Comparison of ENCODE assay signal across 1 cellular context in the genomic region with DNA sequence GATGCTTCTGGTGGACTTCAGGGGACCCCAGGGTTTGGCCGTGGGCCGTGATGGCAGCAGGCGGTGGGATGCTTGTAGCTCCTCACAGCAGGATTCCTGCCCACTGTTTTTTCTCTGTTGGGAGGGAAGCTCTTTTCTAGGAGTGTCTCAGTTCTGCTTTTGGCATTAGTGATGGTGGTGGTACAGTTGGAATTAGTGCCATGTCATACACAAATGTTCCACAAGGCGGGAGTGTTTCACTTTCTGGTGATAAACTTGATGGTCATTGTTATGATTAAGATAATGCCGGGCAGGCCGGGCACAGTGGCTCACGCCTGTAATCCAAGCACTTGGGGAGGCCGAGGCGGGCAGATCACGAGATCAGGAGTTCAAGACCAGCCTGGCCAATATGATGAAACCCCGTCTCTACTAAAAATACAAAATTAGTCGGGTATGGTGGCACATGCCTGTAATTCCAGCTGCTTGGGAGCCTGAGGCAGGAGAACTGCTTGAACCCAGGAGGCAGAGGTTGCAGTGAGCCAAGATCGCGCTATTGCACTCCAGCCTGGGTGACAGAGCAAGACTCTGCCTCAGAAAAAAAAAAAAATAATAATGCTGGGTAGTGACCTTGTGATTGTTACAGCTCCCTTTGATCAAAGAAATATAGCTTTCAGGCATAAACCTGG.
TF ChIP-seq lines count a peak whose summit lies in the region.
"Not testable (repeated sequence)": the region's sequence is repeated elsewhere in the genome, so short reads cannot be mapped to it uniquely, and the experiment has no call there.

No MANE protein-coding gene starts in this region.

TF ChIP-seq in K562, 482 proteins besides CTCF, POLR2A, EP300 and RAD21 (continues in another document):
- TF ChIP-seq SMARCA4 (IDR thresholded peaks at IDR 0.05) (peak; percentile 71), RCOR1 (IDR thresholded peaks at IDR 0.05; ENCODE audit: borderline replicate concordance in 1 of 2, low read depth in 2 of 2, low read length in 2 of 2) (peak in 1 of 2 experiments; percentile 34; a peak in 1 of 4 replicates), TEAD4 (IDR thresholded peaks at IDR 0.05; ENCODE audit: low read length) (0 out of 2 replicates have a peak, but pooled peaks have one; percentile 11), MAFF (IDR thresholded peaks at IDR 0.05; ENCODE audit: low read length) (peak; percentile 71), NFE2L1 (tag; IDR thresholded peaks at IDR 0.05; ENCODE audit: borderline replicate concordance, low read depth) (peak; percentile 31; the same call in 1 of the 2 replicates), ZNF316 (IDR thresholded peaks at IDR 0.05) (peak; percentile 91), HSF4 (CRISPR knock-in tag; IDR thresholded peaks at IDR 0.05; ENCODE audit: borderline replicate concordance) (0 out of 2 replicates have a peak, but pooled peaks have one; percentile 57), ARHGAP35 (IDR thresholded peaks at IDR 0.05; ENCODE audit: partially characterized antibody) (peak; percentile 11), C11orf30 (IDR thresholded peaks at IDR 0.05; ENCODE audit: low read depth) (peak; percentile 80), SPI1 (IDR thresholded peaks at IDR 0.05; ENCODE audit: borderline replicate concordance, low read depth, low read length) (peak; percentile 79), CC2D1A (IDR thresholded peaks at IDR 0.05) (peak; percentile 59; the same call in 1 of the 2 replicates), MAFG (tag; conservative IDR thresholded peaks at IDR 0.05) (peak; percentile 90), ARID1B (IDR thresholded peaks at IDR 0.05) (peak; percentile 66), MIER1 (IDR thresholded peaks at IDR 0.05; ENCODE audit: low read depth) (peak; percentile 54; the same call in 1 of the 2 replicates), TEAD1 (CRISPR knock-in tag; IDR thresholded peaks at IDR 0.05) (0 out of 4 replicates have a peak, but pooled peaks of 1 of the 2 experiments have one; percentile 31), ZNF24 (IDR thresholded peaks at IDR 0.05) (peak; percentile 81), MYNN (IDR thresholded peaks at IDR 0.05) (peak; percentile 70), RB1 (IDR thresholded peaks at IDR 0.05; ENCODE audit: low read depth) (peak; percentile 67; the same call in 1 of the 2 replicates), DPF2 (IDR thresholded peaks at IDR 0.05) (peak; percentile 85), EP400 (IDR thresholded peaks at IDR 0.05) (0 out of 2 replicates have a peak, but pooled peaks have one; percentile 18), JUND (IDR thresholded peaks at IDR 0.05; ENCODE audit: borderline replicate concordance, low read depth, low read length) (peak; percentile 41; the same call in 1 of the 2 replicates), JUND (tag; IDR thresholded peaks at IDR 0.05; ENCODE audit: borderline replicate concordance, low read depth, low read length) (0 out of 3 replicates have a peak, but pooled peaks have one; percentile 33), MAFK (IDR thresholded peaks at IDR 0.05; ENCODE audit: low read length) (peak; percentile 51; the same call in 1 of the 2 replicates), SMARCA5 (IDR thresholded peaks at IDR 0.05) (peak; percentile 76; the same call in 1 of the 2 replicates), KDM1A (IDR thresholded peaks at IDR 0.05) (0 out of 4 replicates have a peak, but pooled peaks of 1 of the 2 experiments have one; percentile 31), SMC3 (conservative IDR thresholded peaks at IDR 0.05; ENCODE audit: insufficient read depth, low read depth, low read length) (peak; percentile 84), CEBPG (tag; conservative IDR thresholded peaks at IDR 0.05 in 1 of 2, IDR thresholded peaks at IDR 0.05 in 1 of 2) (peak; percentile 30 to 82; a peak in 1 of 4 replicates), ADNP (tag; IDR thresholded peaks at IDR 0.05) (peak; percentile 69; the same call in 1 of the 2 replicates), HDAC2 (IDR thresholded peaks at IDR 0.05) (peak; percentile 53; the same call in 1 of the 2 replicates), CXXC5 (CRISPR knock-in tag; IDR thresholded peaks at IDR 0.05) (peak; percentile 55; the same call in 1 of the 2 replicates), NBN (IDR thresholded peaks at IDR 0.05; ENCODE audit: low read depth) (0 out of 2 replicates have a peak, but pooled peaks have one; percentile 45), FOXK2 (conservative IDR thresholded peaks at IDR 0.05 in 1 of 2, IDR thresholded peaks at IDR 0.05 in 1 of 2; ENCODE audit: low read depth in 2 of 2) (peak; percentile 18 to 28; a peak in 2 of 4 replicates), NFE2 (IDR thresholded peaks at IDR 0.05; ENCODE audit: low read depth) (peak; percentile 92)
- TF ChIP-seq, protein P1, sequence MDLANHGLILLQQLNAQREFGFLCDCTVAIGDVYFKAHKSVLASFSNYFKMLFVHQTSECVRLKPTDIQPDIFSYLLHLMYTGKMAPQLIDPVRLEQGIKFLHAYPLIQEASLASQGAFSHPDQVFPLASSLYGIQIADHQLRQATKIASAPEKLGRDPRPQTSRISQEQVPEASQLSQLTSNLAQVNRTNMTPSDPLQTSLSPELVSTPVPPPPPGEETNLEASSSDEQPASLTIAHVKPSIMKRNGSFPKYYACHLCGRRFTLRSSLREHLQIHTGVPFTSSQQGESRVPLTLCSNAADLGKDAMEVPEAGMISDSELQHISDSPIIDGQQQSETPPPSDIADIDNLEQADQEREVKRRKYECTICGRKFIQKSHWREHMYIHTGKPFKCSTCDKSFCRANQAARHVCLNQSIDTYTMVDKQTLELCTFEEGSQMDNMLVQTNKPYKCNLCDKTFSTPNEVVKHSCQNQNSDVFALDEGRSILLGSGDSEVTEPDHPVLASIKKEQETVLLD (IDR thresholded peaks at IDR 0.05), result peak; percentile 60; the same call in 1 of the 2 replicates
- not testable (repeated sequence) for TF ChIP-seq TEAD4 (CRISPR knock-in tag; IDR thresholded peaks at IDR 0.05; ENCODE audit: borderline replicate concordance); MYNN (CRISPR knock-in tag; IDR thresholded peaks at IDR 0.05); CEBPG (CRISPR knock-in tag; IDR thresholded peaks at IDR 0.05)
- TF ChIP-seq, protein P2, sequence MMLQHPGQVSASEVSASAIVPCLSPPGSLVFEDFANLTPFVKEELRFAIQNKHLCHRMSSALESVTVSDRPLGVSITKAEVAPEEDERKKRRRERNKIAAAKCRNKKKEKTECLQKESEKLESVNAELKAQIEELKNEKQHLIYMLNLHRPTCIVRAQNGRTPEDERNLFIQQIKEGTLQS (IDR thresholded peaks at IDR 0.05), result peak; percentile 34; the same call in 1 of the 2 replicates
- TF ChIP-seq, protein P2 (CRISPR knock-in tag; conservative IDR thresholded peaks at IDR 0.05), result not testable (repeated sequence)
- TF ChIP-seq, protein P3, sequence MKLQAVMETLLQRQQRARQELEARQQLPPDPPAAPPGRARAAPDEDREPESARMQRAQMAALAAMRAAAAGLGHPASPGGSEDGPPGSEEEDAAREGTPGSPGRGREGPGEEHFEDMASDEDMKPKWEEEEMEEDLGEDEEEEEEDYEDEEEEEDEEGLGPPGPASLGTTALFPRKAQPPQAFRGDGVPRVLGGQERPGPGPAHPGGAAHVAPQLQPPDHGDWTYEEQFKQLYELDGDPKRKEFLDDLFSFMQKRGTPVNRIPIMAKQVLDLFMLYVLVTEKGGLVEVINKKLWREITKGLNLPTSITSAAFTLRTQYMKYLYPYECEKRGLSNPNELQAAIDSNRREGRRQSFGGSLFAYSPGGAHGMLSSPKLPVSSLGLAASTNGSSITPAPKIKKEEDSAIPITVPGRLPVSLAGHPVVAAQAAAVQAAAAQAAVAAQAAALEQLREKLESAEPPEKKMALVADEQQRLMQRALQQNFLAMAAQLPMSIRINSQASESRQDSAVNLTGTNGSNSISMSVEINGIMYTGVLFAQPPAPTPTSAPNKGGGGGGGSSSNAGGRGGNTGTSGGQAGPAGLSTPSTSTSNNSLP (IDR thresholded peaks at IDR 0.05; ENCODE audit: borderline replicate concordance, low read depth, low read length), result peak; percentile 62; the same call in 1 of the 2 replicates
- TF ChIP-seq, protein P4, sequence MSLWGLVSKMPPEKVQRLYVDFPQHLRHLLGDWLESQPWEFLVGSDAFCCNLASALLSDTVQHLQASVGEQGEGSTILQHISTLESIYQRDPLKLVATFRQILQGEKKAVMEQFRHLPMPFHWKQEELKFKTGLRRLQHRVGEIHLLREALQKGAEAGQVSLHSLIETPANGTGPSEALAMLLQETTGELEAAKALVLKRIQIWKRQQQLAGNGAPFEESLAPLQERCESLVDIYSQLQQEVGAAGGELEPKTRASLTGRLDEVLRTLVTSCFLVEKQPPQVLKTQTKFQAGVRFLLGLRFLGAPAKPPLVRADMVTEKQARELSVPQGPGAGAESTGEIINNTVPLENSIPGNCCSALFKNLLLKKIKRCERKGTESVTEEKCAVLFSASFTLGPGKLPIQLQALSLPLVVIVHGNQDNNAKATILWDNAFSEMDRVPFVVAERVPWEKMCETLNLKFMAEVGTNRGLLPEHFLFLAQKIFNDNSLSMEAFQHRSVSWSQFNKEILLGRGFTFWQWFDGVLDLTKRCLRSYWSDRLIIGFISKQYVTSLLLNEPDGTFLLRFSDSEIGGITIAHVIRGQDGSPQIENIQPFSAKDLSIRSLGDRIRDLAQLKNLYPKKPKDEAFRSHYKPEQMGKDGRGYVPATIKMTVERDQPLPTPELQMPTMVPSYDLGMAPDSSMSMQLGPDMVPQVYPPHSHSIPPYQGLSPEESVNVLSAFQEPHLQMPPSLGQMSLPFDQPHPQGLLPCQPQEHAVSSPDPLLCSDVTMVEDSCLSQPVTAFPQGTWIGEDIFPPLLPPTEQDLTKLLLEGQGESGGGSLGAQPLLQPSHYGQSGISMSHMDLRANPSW (CRISPR knock-in tag; IDR thresholded peaks at IDR 0.05), result peak; percentile 73; the same call in 1 of the 2 replicates
- TF ChIP-seq, protein P5, sequence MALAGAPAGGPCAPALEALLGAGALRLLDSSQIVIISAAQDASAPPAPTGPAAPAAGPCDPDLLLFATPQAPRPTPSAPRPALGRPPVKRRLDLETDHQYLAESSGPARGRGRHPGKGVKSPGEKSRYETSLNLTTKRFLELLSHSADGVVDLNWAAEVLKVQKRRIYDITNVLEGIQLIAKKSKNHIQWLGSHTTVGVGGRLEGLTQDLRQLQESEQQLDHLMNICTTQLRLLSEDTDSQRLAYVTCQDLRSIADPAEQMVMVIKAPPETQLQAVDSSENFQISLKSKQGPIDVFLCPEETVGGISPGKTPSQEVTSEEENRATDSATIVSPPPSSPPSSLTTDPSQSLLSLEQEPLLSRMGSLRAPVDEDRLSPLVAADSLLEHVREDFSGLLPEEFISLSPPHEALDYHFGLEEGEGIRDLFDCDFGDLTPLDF (CRISPR knock-in tag; IDR thresholded peaks at IDR 0.05), result 0 out of 2 replicates have a peak, but pooled peaks have one; percentile 20
- TF ChIP-seq, protein P6, sequence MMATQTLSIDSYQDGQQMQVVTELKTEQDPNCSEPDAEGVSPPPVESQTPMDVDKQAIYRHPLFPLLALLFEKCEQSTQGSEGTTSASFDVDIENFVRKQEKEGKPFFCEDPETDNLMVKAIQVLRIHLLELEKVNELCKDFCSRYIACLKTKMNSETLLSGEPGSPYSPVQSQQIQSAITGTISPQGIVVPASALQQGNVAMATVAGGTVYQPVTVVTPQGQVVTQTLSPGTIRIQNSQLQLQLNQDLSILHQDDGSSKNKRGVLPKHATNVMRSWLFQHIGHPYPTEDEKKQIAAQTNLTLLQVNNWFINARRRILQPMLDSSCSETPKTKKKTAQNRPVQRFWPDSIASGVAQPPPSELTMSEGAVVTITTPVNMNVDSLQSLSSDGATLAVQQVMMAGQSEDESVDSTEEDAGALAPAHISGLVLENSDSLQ (IDR thresholded peaks at IDR 0.05), result 0 out of 2 replicates have a peak, but pooled peaks have one; percentile 6
- TF ChIP-seq, protein P7, sequence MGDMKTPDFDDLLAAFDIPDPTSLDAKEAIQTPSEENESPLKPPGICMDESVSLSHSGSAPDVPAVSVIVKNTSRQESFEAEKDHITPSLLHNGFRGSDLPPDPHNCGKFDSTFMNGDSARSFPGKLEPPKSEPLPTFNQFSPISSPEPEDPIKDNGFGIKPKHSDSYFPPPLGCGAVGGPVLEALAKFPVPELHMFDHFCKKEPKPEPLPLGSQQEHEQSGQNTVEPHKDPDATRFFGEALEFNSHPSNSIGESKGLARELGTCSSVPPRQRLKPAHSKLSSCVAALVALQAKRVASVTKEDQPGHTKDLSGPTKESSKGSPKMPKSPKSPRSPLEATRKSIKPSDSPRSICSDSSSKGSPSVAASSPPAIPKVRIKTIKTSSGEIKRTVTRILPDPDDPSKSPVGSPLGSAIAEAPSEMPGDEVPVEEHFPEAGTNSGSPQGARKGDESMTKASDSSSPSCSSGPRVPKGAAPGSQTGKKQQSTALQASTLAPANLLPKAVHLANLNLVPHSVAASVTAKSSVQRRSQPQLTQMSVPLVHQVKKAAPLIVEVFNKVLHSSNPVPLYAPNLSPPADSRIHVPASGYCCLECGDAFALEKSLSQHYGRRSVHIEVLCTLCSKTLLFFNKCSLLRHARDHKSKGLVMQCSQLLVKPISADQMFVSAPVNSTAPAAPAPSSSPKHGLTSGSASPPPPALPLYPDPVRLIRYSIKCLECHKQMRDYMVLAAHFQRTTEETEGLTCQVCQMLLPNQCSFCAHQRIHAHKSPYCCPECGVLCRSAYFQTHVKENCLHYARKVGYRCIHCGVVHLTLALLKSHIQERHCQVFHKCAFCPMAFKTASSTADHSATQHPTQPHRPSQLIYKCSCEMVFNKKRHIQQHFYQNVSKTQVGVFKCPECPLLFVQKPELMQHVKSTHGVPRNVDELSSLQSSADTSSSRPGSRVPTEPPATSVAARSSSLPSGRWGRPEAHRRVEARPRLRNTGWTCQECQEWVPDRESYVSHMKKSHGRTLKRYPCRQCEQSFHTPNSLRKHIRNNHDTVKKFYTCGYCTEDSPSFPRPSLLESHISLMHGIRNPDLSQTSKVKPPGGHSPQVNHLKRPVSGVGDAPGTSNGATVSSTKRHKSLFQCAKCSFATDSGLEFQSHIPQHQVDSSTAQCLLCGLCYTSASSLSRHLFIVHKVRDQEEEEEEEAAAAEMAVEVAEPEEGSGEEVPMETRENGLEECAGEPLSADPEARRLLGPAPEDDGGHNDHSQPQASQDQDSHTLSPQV (IDR thresholded peaks at IDR 0.05), result peak; percentile 72
- TF ChIP-seq, protein P8, sequence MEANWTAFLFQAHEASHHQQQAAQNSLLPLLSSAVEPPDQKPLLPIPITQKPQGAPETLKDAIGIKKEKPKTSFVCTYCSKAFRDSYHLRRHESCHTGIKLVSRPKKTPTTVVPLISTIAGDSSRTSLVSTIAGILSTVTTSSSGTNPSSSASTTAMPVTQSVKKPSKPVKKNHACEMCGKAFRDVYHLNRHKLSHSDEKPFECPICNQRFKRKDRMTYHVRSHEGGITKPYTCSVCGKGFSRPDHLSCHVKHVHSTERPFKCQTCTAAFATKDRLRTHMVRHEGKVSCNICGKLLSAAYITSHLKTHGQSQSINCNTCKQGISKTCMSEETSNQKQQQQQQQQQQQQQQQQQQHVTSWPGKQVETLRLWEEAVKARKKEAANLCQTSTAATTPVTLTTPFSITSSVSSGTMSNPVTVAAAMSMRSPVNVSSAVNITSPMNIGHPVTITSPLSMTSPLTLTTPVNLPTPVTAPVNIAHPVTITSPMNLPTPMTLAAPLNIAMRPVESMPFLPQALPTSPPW (CRISPR knock-in tag; IDR thresholded peaks at IDR 0.05), result 0 out of 2 replicates have a peak, but pooled peaks have one; percentile 10
